36 cellular contexts compared by ENCODE assay signal in the genomic region with DNA sequence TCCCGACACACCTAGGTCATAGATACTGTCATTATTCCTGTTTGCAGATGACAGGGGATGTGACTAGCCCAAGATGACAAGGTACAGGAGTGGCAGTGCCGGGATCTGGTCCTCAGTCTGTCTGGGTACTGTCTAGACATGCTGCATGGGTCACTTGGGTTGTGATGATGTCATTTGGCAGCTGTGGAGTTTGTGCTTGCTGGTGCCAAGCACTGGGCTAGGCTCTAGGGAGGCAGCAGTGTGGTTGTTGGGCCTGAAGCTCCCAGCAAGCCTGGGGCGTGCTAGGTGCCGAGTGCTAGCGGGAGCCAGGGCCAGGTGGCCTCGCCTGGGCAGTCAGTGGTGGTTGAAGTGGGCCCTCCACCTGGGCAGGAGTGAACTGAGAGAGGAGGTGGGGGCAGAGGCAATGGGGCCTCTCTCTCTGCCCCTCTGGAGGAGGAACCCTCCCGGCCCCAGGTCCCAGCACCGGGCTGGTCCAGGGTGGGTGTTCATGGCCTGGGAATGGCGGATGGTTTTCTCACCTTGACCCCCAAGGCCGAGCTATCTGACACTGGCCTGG. TPM values are rescaled to one million over a fixed set of nuclear protein-coding genes. Genes with fewer than 3 reads are reported as not detected.
A peak's percentile ranks its signal among the peaks of the same experiment; 100 is the strongest.
DNase-seq lines count a peak whose midpoint lies in the region; TF ChIP-seq lines count a peak whose summit lies in the region.
"Had no signal": no experiment of that assay in that cellular context is flagged by ENCODE, and none has a peak within 500 bp of the region (broad histone marks: within the 10 kb centered on the region; RNA-seq: fewer than 3 reads in every experiment).

No MANE protein-coding gene starts in this region.

- no peaks in the 10 kb centered on the region for H3K9me3 Mint-ChIP-seq in nephron
- no peaks in the 10 kb centered on the region for H3K9me3 Mint-ChIP-seq in CD4-positive, alpha-beta memory T cell
- H3K9me3 Mint-ChIP-seq: activated naive CD4-positive, alpha-beta T cell treated with anti-CD3 and anti-CD28 coated beads for 36 hours; CD8-positive, alpha-beta T cell had no signal

- peaks cover 22% of the 10 kb centered on the region for H3K4me1 Mint-ChIP-seq in nephron
- H3K4me1 Mint-ChIP-seq in CD4-positive, alpha-beta memory T cell, result no peaks in the 10 kb centered on the region

- H3K4me3 ChIP-seq in AG10803 (ENCODE audit: low read length), result no peak overlapping the region
- no peak overlapping the region for H3K4me3 ChIP-seq in ascending aorta
- H3K4me3 ChIP-seq in fibroblast of mammary gland (ENCODE audit: control insufficient read depth, low read depth, low read length), result no peak overlapping the region
- H3K4me3 ChIP-seq in CD4-positive, alpha-beta memory T cell (ENCODE audit: low read length in 2 of 2), result no peak overlapping the region
- no peak overlapping the region for H3K4me3 ChIP-seq in SJCRH30
- H3K4me3 ChIP-seq: adrenal gland, body of pancreas, MG63, PC-9, right lobe of liver, thyroid gland had no signal

- POLR2A ChIA-PET in CD4-positive, alpha-beta memory T cell (lab: Charles Lee; ENCODE audit: partially characterized antibody), result no interaction called here

- H3K27ac ChIP-seq in ascending aorta (peak overlapping the region; percentile 70 to 81), SJCRH30 (no peak overlapping the region)
- H3K27ac ChIP-seq in CD4-positive, alpha-beta memory T cell (ENCODE audit: low read depth, low read length), result no peak overlapping the region
- H3K27ac ChIP-seq: adrenal gland, body of pancreas, neutrophil, PC-9, right lobe of liver, thyroid gland had no signal

- no peaks in the 10 kb centered on the region for H3K27me3 ChIP-seq in ascending aorta
- H3K27me3 ChIP-seq in CD4-positive, alpha-beta memory T cell (ENCODE audit: insufficient read depth, low read length), result no peaks in the 10 kb centered on the region
- H3K27me3 ChIP-seq in SJCRH30, result peaks cover 39% of the 10 kb centered on the region
- H3K27me3 ChIP-seq: adrenal gland, body of pancreas, MG63, right lobe of liver, thyroid gland had no signal

- H3K36me3 Mint-ChIP-seq in nephron (ENCODE audit: low read depth), result peaks cover 4% of the 10 kb centered on the region
- no peaks in the 10 kb centered on the region for H3K36me3 Mint-ChIP-seq in CD4-positive, alpha-beta memory T cell
- H3K36me3 Mint-ChIP-seq: CD8-positive, alpha-beta T cell had no signal

- H3K9me3 ChIP-seq in ascending aorta (no peaks in the 10 kb centered on the region), SJCRH30 (replicated peaks) (no peaks in the 10 kb centered on the region)
- H3K9me3 ChIP-seq in CD4-positive, alpha-beta memory T cell (ENCODE audit: control insufficient read depth in 1 of 2, low read length in 2 of 2), result no peaks in the 10 kb centered on the region
- H3K9me3 ChIP-seq: adrenal gland, body of pancreas, MG63, neutrophil, right lobe of liver, thyroid gland had no signal

- CTCF ChIA-PET in CD4-positive, alpha-beta memory T cell (lab: Charles Lee; ENCODE audit: partially characterized antibody), result no interaction called here

- no peaks in the 10 kb centered on the region for H3K36me3 ChIP-seq in ascending aorta
- no peaks in the 10 kb centered on the region for H3K36me3 ChIP-seq in CD4-positive, alpha-beta memory T cell (ENCODE audit: insufficient read depth, low read length)
- no peaks in the 10 kb centered on the region for H3K36me3 ChIP-seq in SJCRH30
- H3K36me3 ChIP-seq: adrenal gland, MG63, neutrophil, right lobe of liver, thyroid gland had no signal

- peak overlapping the region in 2 of 3 experiments; percentile 69 to 75 for H3K27ac Mint-ChIP-seq in nephron
- peak overlapping the region in 1 of 7 donors; percentile 27 for H3K27ac Mint-ChIP-seq in CD4-positive, alpha-beta memory T cell
- H3K27ac Mint-ChIP-seq: activated naive CD4-positive, alpha-beta T cell treated with anti-CD3 and anti-CD28 coated beads for 36 hours; CD8-positive, alpha-beta T cell; progenitor cell of endocrine pancreas had no signal

- no peak overlapping the region for H3K4me3 Mint-ChIP-seq in nephron
- no peak overlapping the region for H3K4me3 Mint-ChIP-seq in CD4-positive, alpha-beta memory T cell
- H3K4me3 Mint-ChIP-seq: activated naive CD4-positive, alpha-beta T cell treated with anti-CD3 and anti-CD28 coated beads for 36 hours; CD8-positive, alpha-beta T cell had no signal

- peaks cover 46% of the 10 kb centered on the region for H3K27me3 Mint-ChIP-seq in nephron (ENCODE audit: low read depth)
- peaks cover 0 to 5% of the 10 kb centered on the region in 2 donors for H3K27me3 Mint-ChIP-seq in CD4-positive, alpha-beta memory T cell

- H3K4me1 ChIP-seq in ascending aorta (peaks cover 2 to 21% of the 10 kb centered on the region in 2 donors), SJCRH30 (peaks cover 11% of the 10 kb centered on the region)
- H3K4me1 ChIP-seq in CD4-positive, alpha-beta memory T cell (ENCODE audit: insufficient read depth, low read length), result no peaks in the 10 kb centered on the region
- H3K4me1 ChIP-seq: right lobe of liver, thyroid gland had no signal

- TF ChIP-seq CTCF in AG10803 (conservative IDR thresholded peaks at IDR 0.05; ENCODE audit: low read length) (no peak), ascending aorta (IDR thresholded peaks at IDR 0.05) (no peak), fibroblast of mammary gland (conservative IDR thresholded peaks at IDR 0.05; ENCODE audit: control insufficient read depth, insufficient read depth, low read depth, low read length) (no peak), nephron (IDR thresholded peaks at IDR 0.05; ENCODE audit: unreplicated experiment in 3 of 3) (no peak)

- intact Hi-C loops in ascending aorta (cut with DNase I), result no loop called here
- intact Hi-C loops in CD4-positive, alpha-beta memory T cell (cut with micrococcal nuclease), result no loop called here

- DNase-seq in AG10803 (ENCODE audit: low read depth) (peak; percentile 36), ascending aorta (ENCODE audit: low spot score in 2 of 2) (no peak), fibroblast of mammary gland (ENCODE audit: low read depth) (peak; percentile 27), RPMI8226 (no peak), SJCRH30 (no peak)
- no peak for DNase-seq in CD4-positive, alpha-beta memory T cell
- no peak for DNase-seq in activated CD4-positive, CD25-positive, alpha-beta regulatory T cell treated with anti-CD3 and anti-CD28 coated beads, Interleukin-2, amount 50 U/mL, for 72 hours
- DNase-seq: activated CD4-positive, alpha-beta T cell treated with anti-CD3 and anti-CD28 coated beads, Interleukin-2, amount 50 U/mL, for 48 hours; activated CD8-positive, alpha-beta memory T cell treated with anti-CD3 and anti-CD28 coated beads, Interleukin-2, amount 50 U/mL, for 4 hours; activated naive CD4-positive, alpha-beta T cell treated with anti-CD3 and anti-CD28 coated beads for 36 hours; adrenal gland; body of pancreas; CD8-positive, alpha-beta T cell; effector CD8-positive, alpha-beta T cell; hippocampal formation; KG1; left colon; MG63; NCI-H1105 treated with DMSO at 0.1 percent for 48 hours; NCI-H2029 treated with DMSO at 0.1 percent for 48 hours; NCI-H2227 treated with DMSO at 0.1 percent for 48 hours; NCI-H526 treated with DMSO at 0.1 percent for 48 hours; NK-92 treated with Interleukin-12 subunit alpha and Interleukin-12 subunit beta, amount 100 ng/mL, for 24 hours; PC-9; Right ventricle myocardium superior; stimulated activated CD4-positive, alpha-beta T cell treated with anti-CD3 and anti-CD28 coated beads, Interleukin-12 subunit alpha, Interleukin-12 subunit beta, amount 100 ng/mL, for 4 hours; stimulated activated CD4-positive, alpha-beta T cell treated with anti-CD3 and anti-CD28 coated beads, Interleukin-2, amount 100 ng/mL, for 48 hours; T-helper 2 cell; thyroid gland had no signal

RNA-seq across cellular contexts. Expression of a gene that starts 8.8 kb away (rescaled TPM):
- 29.7 TPM for total RNA-seq in ascending aorta
- 10 to 100 TPM; 33.0 to 33.1 TPM for total RNA-seq in CD4-positive, alpha-beta memory T cell
- polyA plus RNA-seq in CD4-positive, alpha-beta memory T cell, result 10 to 100 TPM; 17.3 to 29.7 TPM
- 23.0 and 23.4 TPM in 2 replicates for total RNA-seq in SJCRH30 (2014; rRNA removed; shearing (Covaris generic))

RNA-seq across cellular contexts. Expression of a gene that starts 14.7 kb away (rescaled TPM):
- total RNA-seq in ascending aorta, result 112 TPM
- total RNA-seq in CD4-positive, alpha-beta memory T cell, result not detected
- polyA plus RNA-seq in CD4-positive, alpha-beta memory T cell, result not detected
- 0.18 and 0.20 TPM in 2 replicates for total RNA-seq in SJCRH30 (2014; rRNA removed; shearing (Covaris generic))
- total RNA-seq: CD8-positive, alpha-beta T cell; frontal cortex; right lobe of liver had no signal

RNA-seq across cellular contexts. Expression of a gene that starts 24.8 kb away (rescaled TPM):
- total RNA-seq in ascending aorta, result 6.9 TPM
- total RNA-seq in CD4-positive, alpha-beta memory T cell, result 10 to 100 TPM; 45.0 to 45.3 TPM
- polyA plus RNA-seq in CD4-positive, alpha-beta memory T cell, result 10 to 100 TPM; 48.4 to 55.1 TPM
- total RNA-seq in SJCRH30 (2014; rRNA removed; shearing (Covaris generic)), result 47.8 and 48.5 TPM in 2 replicates

RNA-seq across cellular contexts. Expression of a gene that starts 29.9 kb away (rescaled TPM):
- total RNA-seq in ascending aorta, result not detected
- total RNA-seq in CD4-positive, alpha-beta memory T cell, result not detected
- polyA plus RNA-seq in CD4-positive, alpha-beta memory T cell, result not detected
- not detected in 2 replicates for total RNA-seq in SJCRH30 (2014; rRNA removed; shearing (Covaris generic))
- total RNA-seq: activated naive CD4-positive, alpha-beta T cell treated with anti-CD3 and anti-CD28 coated beads for 36 hours; body of pancreas; Daoy; frontal cortex; H4; PC-9; right lobe of liver; Right ventricle myocardium superior; thyroid gland had no signal

Comparison
In these comparisons a context has a peak if more than half of its experiments do, and no peak if none do; other contexts are left out.
1. DNase-seq: peak in AG10803 (single experiment) and fibroblast of mammary gland (single experiment); none in ascending aorta (0 of 2), CD4-positive, alpha-beta memory T cell (0 of 5), RPMI8226 (single experiment), SJCRH30 (0 of 2) and activated CD4-positive, CD25-positive, alpha-beta regulatory T cell treated with anti-CD3 and anti-CD28 coated beads, Interleukin-2, amount 50 U/mL, for 72 hours (single experiment).
2. H3K27ac ChIP-seq: peak in ascending aorta (2 of 2); none in CD4-positive, alpha-beta memory T cell (single experiment) and SJCRH30 (single experiment).
3. RNA of a gene that starts 14.7 kb away (total RNA-seq): 112 TPM in ascending aorta (single experiment); 0.18 to 0.20 TPM in SJCRH30 and not detected in CD4-positive, alpha-beta memory T cell; every median in the first group is over 10 times any median in the second.